10 cellular contexts compared by ENCODE assay signal in genomic region chr15:82679626-82680199, GRCh38. TPM values are rescaled to one million over a fixed set of nuclear protein-coding genes. Genes with fewer than 3 reads are reported as not detected.
DNase-seq lines count a peak whose midpoint lies in the region; ATAC-seq, FAIRE-seq and TF ChIP-seq lines count a peak whose summit lies in the region.
"Had no signal": no experiment of that assay in that cellular context is flagged by ENCODE, and none has a peak within 500 bp of the region (broad histone marks: within the 10 kb centered on the region; RNA-seq: fewer than 3 reads in every experiment).

No MANE protein-coding gene starts in this region.

- ATAC-seq in K562 = no peak
- no peak for ATAC-seq in HG02642 (IDR thresholded peaks at IDR 0.05; ENCODE audit: poor library complexity, unreplicated experiment)
- ATAC-seq in foreskin keratinocyte = no peak
- ATAC-seq: HCT116 had no signal

- no TSS peak for BruUV-seq in K562 (replicated peaks; lab: Mats Ljungman, UMichigan)

- no peak for TF ChIP-seq EP300 in K562 (IDR thresholded peaks at IDR 0.05; ENCODE audit: low read length)

- H3K4me2 ChIP-seq in K562 (ENCODE audit: insufficient read depth, low read length) = peak overlapping the region; percentile 92

- H2AFZ ChIP-seq in K562 (ENCODE audit: low read depth, low read length) = peak overlapping the region; percentile 100

- H3K9me1 ChIP-seq in K562 (ENCODE audit: control insufficient read depth, insufficient read depth, low read length) = no peaks in the 10 kb centered on the region

- in situ Hi-C loops in K562 (cut with MboI) = no loop called here

- H3K4me1 ChIP-seq in K562 (replicated peaks in 1 of 2; ENCODE audit: control insufficient read depth in 2 of 2, insufficient read depth in 2 of 2, low read length in 2 of 2) (peaks cover 14 to 23% of the 10 kb centered on the region in 2 experiments; a peak in 4 of 5 replicates), foreskin keratinocyte (no peaks in the 10 kb centered on the region)

- H3K4me1 Mint-ChIP-seq in activated naive CD4-positive, alpha-beta T cell treated with anti-CD3 and anti-CD28 coated beads for 36 hours (ENCODE audit: low read depth) = peaks cover 7% of the 10 kb centered on the region
- H3K4me1 Mint-ChIP-seq in type B pancreatic cell (ENCODE audit: unreplicated experiment) = no peaks in the 10 kb centered on the region

- H3K27ac Mint-ChIP-seq in activated naive CD4-positive, alpha-beta T cell treated with anti-CD3 and anti-CD28 coated beads for 36 hours = no peak overlapping the region
- H3K27ac Mint-ChIP-seq in type B pancreatic cell = peak overlapping the region; percentile 76

- no peaks in the 10 kb centered on the region for H4K20me1 ChIP-seq in K562 (replicated peaks; ENCODE audit: control insufficient read depth, insufficient read depth, low read length)

- no peaks in the 10 kb centered on the region for H3K79me2 ChIP-seq in K562 (ENCODE audit: control insufficient read depth, insufficient read depth, low read length)

- no peaks in the 10 kb centered on the region for H3K9me3 Mint-ChIP-seq in activated naive CD4-positive, alpha-beta T cell treated with anti-CD3 and anti-CD28 coated beads for 36 hours
- H3K9me3 Mint-ChIP-seq in type B pancreatic cell = no peaks in the 10 kb centered on the region

- POLR2A ChIA-PET in K562 (lab: Yijun Ruan, JAX) = interaction anchor here (0.5 to 2.6 kb wide), 3 partner anchors 70 to 242 kb away, joined by 3 to 24 read pairs (median 3); partner anchors contain the start of gene RPS17

- WGBS in K562 (ENCODE audit: insufficient coverage, low coverage, missing lambda C conversion rate) = 23% methylated on average over 16 of the region's 19 CpGs

- TF ChIP-seq CTCF in K562 (IDR thresholded peaks at IDR 0.05 in 2 of 3, conservative IDR thresholded peaks at IDR 0.05 in 1 of 3; ENCODE audit: insufficient read depth in 2 of 3, low read depth in 1 of 3, low read length in 3 of 3) (no peak), type B pancreatic cell (conservative IDR thresholded peaks at IDR 0.05) (no peak), foreskin keratinocyte (conservative IDR thresholded peaks at IDR 0.05) (no peak)

- intact Hi-C loops in activated naive CD4-positive, alpha-beta T cell treated with anti-CD3 and anti-CD28 coated beads for 36 hours (cut with micrococcal nuclease) = loop anchor here (1.0 to 5.0 kb wide), 6 partner anchors 30 to 333 kb away; partner anchors contain the start of genes AP3B2, C15orf40, RAMAC and RPS17
- intact Hi-C loops in K562 (cut with micrococcal nuclease) = loop anchor here (2.0 to 5.0 kb wide), 2 partner anchors 35 to 128 kb away; partner anchors contain the start of genes FSD2 and WHAMM

- no peaks in the 10 kb centered on the region for H3K9me3 ChIP-seq in K562 (replicated peaks; ENCODE audit: control insufficient read depth, insufficient read depth, low read depth, low read length)

- H3K27me3 Mint-ChIP-seq in activated naive CD4-positive, alpha-beta T cell treated with anti-CD3 and anti-CD28 coated beads for 36 hours (ENCODE audit: low read depth) = peaks cover 2% of the 10 kb centered on the region
- H3K27me3 Mint-ChIP-seq in type B pancreatic cell = peaks cover 81% of the 10 kb centered on the region

- no peaks in the 10 kb centered on the region for H3K36me3 ChIP-seq in K562 (ENCODE audit: control insufficient read depth, insufficient read depth, low read length)

- no peak for TF ChIP-seq RAD21 in K562 (CRISPR knock-in tag; conservative IDR thresholded peaks at IDR 0.05 in 1 of 2, IDR thresholded peaks at IDR 0.05 in 1 of 2)

- CTCF ChIA-PET in activated naive CD4-positive, alpha-beta T cell treated with anti-CD3 and anti-CD28 coated beads for 36 hours (lab: Charles Lee) = interaction anchor here (0.7 kb wide), 1 partner anchor 139 kb away, joined by 3 read pairs; no protein-coding TSS in a partner anchor
- CTCF ChIA-PET in K562 (lab: Yijun Ruan, JAX; ENCODE audit: low intra/inter-chr PET ratio) = interaction anchor here (0.7 kb wide), 1 partner anchor 94 kb away, joined by 3 read pairs; no protein-coding TSS in a partner anchor

- no peaks in the 10 kb centered on the region for H3K36me3 Mint-ChIP-seq in activated naive CD4-positive, alpha-beta T cell treated with anti-CD3 and anti-CD28 coated beads for 36 hours (ENCODE audit: low read depth)
- no peaks in the 10 kb centered on the region for H3K36me3 Mint-ChIP-seq in type B pancreatic cell

- H3K27me3 ChIP-seq in K562 (ENCODE audit: control insufficient read depth in 2 of 2, insufficient read depth in 2 of 2, low read length in 2 of 2) (peaks cover 0 to 9% of the 10 kb centered on the region in 2 experiments; a peak in 1 of 5 replicates), foreskin keratinocyte (peaks cover 20% of the 10 kb centered on the region)

- H3K4me3 Mint-ChIP-seq in activated naive CD4-positive, alpha-beta T cell treated with anti-CD3 and anti-CD28 coated beads for 36 hours = peak overlapping the region; percentile 88
- H3K4me3 Mint-ChIP-seq in type B pancreatic cell = peak overlapping the region; percentile 89

- no peak for DNase-seq in activated naive CD4-positive, alpha-beta T cell treated with anti-CD3 and anti-CD28 coated beads for 36 hours
- DNase-seq in activated naive CD4-positive, alpha-beta T cell treated with anti-CD3 and anti-CD28 coated beads, Interleukin-2, amount 50 U/mL, for 16 hours = no peak
- DNase-seq in K562 (ENCODE audit: extremely low read depth in 1 of 4, low spot score in 3 of 4) (no peak), mesenteric fat pad (ENCODE audit: low spot score) (peak; percentile 68), type B pancreatic cell (ENCODE audit: extremely low spot score, unreplicated experiment) (no peak), A172 (ENCODE audit: low spot score) (no peak), foreskin keratinocyte (no peak)

- TF ChIP-seq POLR2A in K562 (conservative IDR thresholded peaks at IDR 0.05) = no peak

- FAIRE-seq in K562 (lab: Jason Lieb, UNC) = no peak

- peak overlapping the region in 1 of 2 experiments; percentile 98; a peak in 3 of 4 replicates for H3K9ac ChIP-seq in K562 (ENCODE audit: insufficient read depth in 1 of 2, low read depth in 2 of 2, low read length in 2 of 2)

- peak overlapping the region; percentile 85 for H3K4me3 ChIP-seq in K562

- H3K27ac ChIP-seq in K562 (ENCODE audit: extremely low read depth, low read depth, low read length) (no peak overlapping the region), foreskin keratinocyte (no peak overlapping the region)

RNA-seq across cellular contexts. Expression of gene AP3B2, which starts 30.0 kb away (rescaled TPM):
- total RNA-seq in activated naive CD4-positive, alpha-beta T cell treated with anti-CD3 and anti-CD28 coated beads for 36 hours = under 1 TPM; 0.37 to 0.52 TPM
- 0.88 and 1.1 TPM in 2 replicates for total RNA-seq in K562 (2011; cell fraction: chromatin; rRNA removed; ENCODE audit: low replicate concordance)
- 0.33 and 0.66 TPM in 2 replicates for total RNA-seq in K562 (2011; cell fraction: nucleolus; rRNA removed)
- 0.22 and 0.84 TPM in 2 replicates for total RNA-seq in K562 (2011; cell fraction: nucleoplasm; rRNA removed)
- 0.09 TPM in 1 of 2 replicates, not detected in the other for total RNA-seq in K562 (2014; rRNA removed)
- total RNA-seq in K562 (2014; rRNA removed; fragmentation: Illumina TruSeq; extraction: Trizol) = 0.04 and 0.19 TPM in 2 replicates
- not detected in 2 replicates for total RNA-seq in K562 (2015; rRNA removed; fragmentation: Illumina TruSeq; extraction: Trizol)
- 0.18 TPM in 1 of 2 replicates, not detected in the other for total RNA-seq in K562 (2021)
- polyA plus RNA-seq in K562 (2011; rRNA removed) = 0.15 and 0.46 TPM in 2 replicates
- polyA plus RNA-seq in K562 (2011; cell fraction: cytosol; rRNA removed) = 0.27 and 0.41 TPM in 2 replicates
- 1.2 and 1.4 TPM in 2 replicates for polyA plus RNA-seq in K562 (2011; cell fraction: nucleus; rRNA removed)
- 0.27 and 0.73 TPM in 2 replicates for polyA plus RNA-seq in K562 (2012)
- 0.13 and 0.14 TPM in 2 replicates for polyA plus RNA-seq in K562 (2014; fragmentation: Illumina TruSeq; extraction: Trizol)
- under 1 TPM; 0.10 to 0.11 TPM for polyA plus RNA-seq in K562 (2014; fragmentation: Nextera tagmentation; extraction: Ambion mirVana)
- 0.03 and 0.04 TPM in 2 replicates for polyA plus RNA-seq in K562 (2014; rRNA removed)
- polyA minus RNA-seq in K562 (2011; rRNA and poly(A)+ RNA removed) = 0.21 TPM in 1 of 2 replicates, not detected in the other
- polyA minus RNA-seq in K562 (2011; cell fraction: cytosol; rRNA and poly(A)+ RNA removed) = not detected in 2 replicates
- 0.22 TPM in 1 of 2 replicates, not detected in the other for polyA minus RNA-seq in K562 (2011; cell fraction: nucleus; rRNA and poly(A)+ RNA removed)
- 0.84 TPM for total RNA-seq in mesenteric fat pad
- total RNA-seq in type B pancreatic cell (ENCODE audit: low replicate concordance) = 7.3 and 8.0 TPM in 2 replicates
- total RNA-seq in A172 (2014; rRNA removed; shearing (Covaris generic)) = 0.09 and 0.29 TPM in 2 replicates
- 0.31 and 0.63 TPM in 2 replicates for total RNA-seq in foreskin keratinocyte
- 0.11 and 0.57 TPM in 2 replicates for polyA plus RNA-seq in foreskin keratinocyte

RNA-seq across cellular contexts. Expression of gene CPEB1, which starts 32.5 kb away (rescaled TPM):
- under 1 TPM in 1 of 2 experiments, not detected in 1; 0.10 TPM for total RNA-seq in activated naive CD4-positive, alpha-beta T cell treated with anti-CD3 and anti-CD28 coated beads for 36 hours
- total RNA-seq in K562 (2011; cell fraction: chromatin; rRNA removed; ENCODE audit: low replicate concordance) = 28.7 and 54.4 TPM in 2 replicates
- 20.5 and 27.2 TPM in 2 replicates for total RNA-seq in K562 (2011; cell fraction: nucleolus; rRNA removed)
- 38.1 and 39.1 TPM in 2 replicates for total RNA-seq in K562 (2011; cell fraction: nucleoplasm; rRNA removed)
- total RNA-seq in K562 (2014; rRNA removed) = 6.3 and 10.9 TPM in 2 replicates
- total RNA-seq in K562 (2014; rRNA removed; fragmentation: Illumina TruSeq; extraction: Trizol) = 8.9 and 9.7 TPM in 2 replicates
- 10.2 and 10.5 TPM in 2 replicates for total RNA-seq in K562 (2015; rRNA removed; fragmentation: Illumina TruSeq; extraction: Trizol)
- 13.4 and 13.7 TPM in 2 replicates for total RNA-seq in K562 (2021)
- 11.3 and 19.7 TPM in 2 replicates for polyA plus RNA-seq in K562 (2011; rRNA removed)
- 8.0 and 10.2 TPM in 2 replicates for polyA plus RNA-seq in K562 (2011; cell fraction: cytosol; rRNA removed)
- polyA plus RNA-seq in K562 (2011; cell fraction: nucleus; rRNA removed) = 82.3 and 90.6 TPM in 2 replicates
- 12.4 and 14.5 TPM in 2 replicates for polyA plus RNA-seq in K562 (2012)
- 9.1 and 11.0 TPM in 2 replicates for polyA plus RNA-seq in K562 (2014; fragmentation: Illumina TruSeq; extraction: Trizol)
- polyA plus RNA-seq in K562 (2014; fragmentation: Nextera tagmentation; extraction: Ambion mirVana) = 1 to 10 TPM; 2.2 to 2.8 TPM
- polyA plus RNA-seq in K562 (2014; rRNA removed) = 8.9 and 9.8 TPM in 2 replicates
- 21.3 and 24.0 TPM in 2 replicates for polyA minus RNA-seq in K562 (2011; rRNA and poly(A)+ RNA removed)
- polyA minus RNA-seq in K562 (2011; cell fraction: cytosol; rRNA and poly(A)+ RNA removed) = 14.0 and 15.8 TPM in 2 replicates
- polyA minus RNA-seq in K562 (2011; cell fraction: nucleus; rRNA and poly(A)+ RNA removed) = 30.6 and 37.4 TPM in 2 replicates
- 2.5 TPM for total RNA-seq in mesenteric fat pad
- total RNA-seq in type B pancreatic cell (ENCODE audit: low replicate concordance) = 1.6 and 1.8 TPM in 2 replicates
- 10.8 and 11.3 TPM in 2 replicates for total RNA-seq in A172 (2014; rRNA removed; shearing (Covaris generic))
- total RNA-seq in foreskin keratinocyte = not detected in 2 replicates
- 0.03 TPM in 1 of 2 replicates, not detected in the other for polyA plus RNA-seq in foreskin keratinocyte
- total RNA-seq: mononuclear cell had no signal
